27 cellular contexts compared by ENCODE assay signal in the genomic region with DNA sequence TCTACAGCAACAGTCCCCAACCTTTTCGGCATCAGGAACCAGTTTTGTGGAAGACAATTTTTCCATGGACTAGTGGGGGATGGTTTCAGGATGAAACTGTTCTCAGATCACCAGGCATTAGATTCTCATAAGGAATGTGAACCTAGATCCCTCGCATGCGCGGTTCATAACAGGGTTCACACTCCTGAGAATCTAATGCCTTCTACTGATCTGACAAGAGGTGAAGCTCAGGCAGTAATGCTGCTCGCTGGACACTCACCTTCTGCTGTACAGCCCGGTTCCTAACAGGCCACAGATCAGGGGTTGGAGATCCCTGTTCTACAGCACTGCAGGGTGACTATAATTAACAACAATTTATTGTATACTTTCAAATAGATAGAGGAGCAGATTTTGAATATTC.
"Had no signal": no experiment of that assay in that cellular context is flagged by ENCODE, and none has a peak within 500 bp of the region (broad histone marks: within the 10 kb centered on the region; RNA-seq: fewer than 3 reads in every experiment).

No MANE protein-coding gene starts in this region.

- H3K27me3 Mint-ChIP-seq: activated CD4-positive, alpha-beta memory T cell treated with anti-CD3 and anti-CD28 coated beads, Interleukin-2, amount 10 ng/mL, durations not matched to agents 7 days and 5 days; activated CD4-positive, alpha-beta T cell treated with anti-CD3 and anti-CD28 coated beads, Interleukin-2, amount 10 ng/mL, durations not matched to agents 24 days and 14 days; activated naive CD8-positive, alpha-beta T cell treated with anti-CD3 and anti-CD28 coated beads, Interleukin-2, amount 10 ng/mL, durations not matched to agents 7 days and 5 days; stimulated activated naive B cell treated with anti-CD40 and anti-IgM and Interleukin-4, amounts not matched to agents 10 μg/mL and 1 μg/mL and 100 μg/mL, for 72 hours; T-helper 17 cell had no signal

- H3K36me3 ChIP-seq: esophagus squamous epithelium, gastroesophageal sphincter, pancreas, thoracic aorta, upper lobe of left lung had no signal

- H3K4me1 Mint-ChIP-seq: endodermal cell, nephron progenitor cell had no signal

- H3K4me3 Mint-ChIP-seq: activated CD4-positive, alpha-beta memory T cell treated with anti-CD3 and anti-CD28 coated beads, Interleukin-2, amount 10 ng/mL, durations not matched to agents 7 days and 5 days; activated CD4-positive, alpha-beta T cell treated with anti-CD3 and anti-CD28 coated beads, Interleukin-2, amount 10 ng/mL, durations not matched to agents 24 days and 14 days; activated naive CD8-positive, alpha-beta T cell treated with anti-CD3 and anti-CD28 coated beads, Interleukin-2, amount 10 ng/mL, durations not matched to agents 7 days and 5 days; endodermal cell; nephron progenitor cell; stimulated activated naive B cell treated with anti-CD40 and anti-IgM and Interleukin-4, amounts not matched to agents 10 μg/mL and 1 μg/mL and 100 μg/mL, for 72 hours; T-helper 17 cell had no signal

- DNase-seq: activated CD4-positive, alpha-beta memory T cell treated with anti-CD3 and anti-CD28 coated beads, Interleukin-2, amount 10 ng/mL, durations not matched to agents 7 days and 5 days; activated CD4-positive, alpha-beta T cell treated with anti-CD3 and anti-CD28 coated beads, Interleukin-2, amount 10 ng/mL, durations not matched to agents 24 days and 14 days; activated naive CD4-positive, alpha-beta T cell; activated naive CD8-positive, alpha-beta T cell treated with anti-CD3 and anti-CD28 coated beads, Interleukin-2, amount 10 ng/mL, durations not matched to agents 7 days and 5 days; activated T-cell treated with anti-CD3 and anti-CD28 coated beads, Interleukin-2, amount 50 U/mL, for 1 hour; amygdala; cerebellar nuclear complex; endodermal cell; esophagus squamous epithelium; head of caudate nucleus; hypothalamus; left ventricle myocardium superior; mesenchymal stem cell; nephron progenitor cell; pancreas; psoas muscle; right cardiac atrium; stimulated activated CD4-positive, alpha-beta T cell treated with anti-CD3 and anti-CD28 coated beads, Interleukin-2, amount 100 ng/mL, for 24 hours; stimulated activated naive B cell treated with anti-CD40 and anti-IgM and Interleukin-4, amounts not matched to agents 10 μg/mL and 1 μg/mL and 100 μg/mL, for 72 hours; T-helper 17 cell; upper lobe of left lung had no signal

- ATAC-seq: activated CD4-positive, CD25-positive, alpha-beta regulatory T cell treated with anti-CD3 and anti-CD28 coated beads, Interleukin-2, amount 50 U/mL, for 24 hours; gastroesophageal sphincter; left ventricle myocardium superior; pancreas; psoas muscle; right cardiac atrium; stimulated activated naive B cell treated with anti-CD40 and anti-IgM and Interleukin-4, amounts not matched to agents 10 μg/mL and 1 μg/mL and 100 μg/mL, for 72 hours; T-helper 17 cell had no signal

- H3K4me3 ChIP-seq: coronary artery, esophagus squamous epithelium, gastroesophageal sphincter, pancreas, psoas muscle, skin epidermis, thoracic aorta, upper lobe of left lung had no signal

- H3K27ac Mint-ChIP-seq: activated CD4-positive, alpha-beta memory T cell treated with anti-CD3 and anti-CD28 coated beads, Interleukin-2, amount 10 ng/mL, durations not matched to agents 7 days and 5 days; activated naive CD8-positive, alpha-beta T cell treated with anti-CD3 and anti-CD28 coated beads, Interleukin-2, amount 10 ng/mL, durations not matched to agents 7 days and 5 days; activated T-helper 2 cell treated with anti-CD3 and anti-CD28 coated beads, Interferon-gamma antibody, Interleukin-2, Interleukin-4, amounts not matched to agents 10 μg/mL and 5 μg/mL and 100 μg/mL, durations not matched to agents 14 hours and 24 hours and 36 hours; endodermal cell; nephron progenitor cell had no signal

- H3K9me3 Mint-ChIP-seq: activated CD4-positive, alpha-beta T cell treated with anti-CD3 and anti-CD28 coated beads, Interleukin-2, amount 10 ng/mL, durations not matched to agents 24 days and 14 days; activated T-helper 2 cell treated with anti-CD3 and anti-CD28 coated beads, Interferon-gamma antibody, Interleukin-2, Interleukin-4, amounts not matched to agents 10 μg/mL and 5 μg/mL and 100 μg/mL, durations not matched to agents 14 hours and 24 hours and 36 hours; stimulated activated naive B cell treated with anti-CD40 and anti-IgM and Interleukin-4, amounts not matched to agents 10 μg/mL and 1 μg/mL and 100 μg/mL, for 72 hours had no signal

- H3K9me3 ChIP-seq: esophagus squamous epithelium, gastroesophageal sphincter, pancreas, psoas muscle, thoracic aorta, upper lobe of left lung had no signal

- H3K27ac ChIP-seq: coronary artery, esophagus squamous epithelium, gastroesophageal sphincter, pancreas, psoas muscle, skin epidermis, thoracic aorta, upper lobe of left lung had no signal

- H3K27me3 ChIP-seq: esophagus squamous epithelium, gastroesophageal sphincter, pancreas, upper lobe of left lung had no signal
